13 cellular contexts compared by ENCODE assay signal in genomic region chr3:66452247-66453040, GRCh38. TPM values are rescaled to one million over a fixed set of nuclear protein-coding genes. Genes with fewer than 3 reads are reported as not detected.
A peak's percentile ranks its signal among the peaks of the same experiment; 100 is the strongest.
DNase-seq lines count a peak whose midpoint lies in the region; ATAC-seq and TF ChIP-seq lines count a peak whose summit lies in the region.
"Had no signal": no experiment of that assay in that cellular context is flagged by ENCODE, and none has a peak within 500 bp of the region (broad histone marks: within the 10 kb centered on the region; RNA-seq: fewer than 3 reads in every experiment).

No MANE protein-coding gene starts in this region.

- TF ChIP-seq CTCF in A673 (conservative IDR thresholded peaks at IDR 0.05; ENCODE audit: low read depth, low read length) (no peak), neural crest cell (conservative IDR thresholded peaks at IDR 0.05) (no peak)

- H3K27me3 Mint-ChIP-seq in neural crest cell (ENCODE audit: low read depth), result no peaks in the 10 kb centered on the region
- H3K27me3 Mint-ChIP-seq: activated naive CD8-positive, alpha-beta T cell treated with anti-CD3 and anti-CD28 coated beads for 36 hours had no signal

- no peak overlapping the region for H3K4me3 ChIP-seq in A673 (ENCODE audit: low read depth, low read length, poor library complexity, severe bottlenecking)
- no peak overlapping the region for H3K4me3 ChIP-seq in neuronal stem cell (ENCODE audit: low read length in 2 of 2)
- H3K4me3 ChIP-seq: pancreas had no signal

- no CpG with 5 or more reads among the region's 8 CpGs for WGBS in neuronal stem cell (ENCODE audit: extremely low coverage in 2 of 2, insufficient read length in 2 of 2, insufficient replicate concordance in 1 of 2), 2 donors

- no peak overlapping the region for H3K4ac ChIP-seq in neuronal stem cell (ENCODE audit: low read length)

- H3K27ac ChIP-seq in A673 (ENCODE audit: low read depth, low read length, poor library complexity, severe bottlenecking) (no peak overlapping the region), neuronal stem cell (replicated peaks; ENCODE audit: low read length) (no peak overlapping the region)

- POLR2A ChIA-PET in A673 (lab: Charles Lee; ENCODE audit: low non-redundant PET), result no interaction called here

- no peak overlapping the region for H2BK12ac ChIP-seq in neuronal stem cell (ENCODE audit: low read length)

- H2BK120ac ChIP-seq in neuronal stem cell (ENCODE audit: low read depth, low read length), result no peak overlapping the region

- peaks cover 44% of the 10 kb centered on the region for H3K4me1 ChIP-seq in A673 (ENCODE audit: insufficient read depth, low read length, poor library complexity, severe bottlenecking)
- peaks cover 5 to 27% of the 10 kb centered on the region in 2 donors for H3K4me1 ChIP-seq in neuronal stem cell (ENCODE audit: control insufficient read depth in 2 of 2, insufficient read depth in 1 of 2, low read depth in 1 of 2, low read length in 2 of 2)

- H3K18ac ChIP-seq in neuronal stem cell (ENCODE audit: low read length), result no peak overlapping the region

- H2BK5ac ChIP-seq in neuronal stem cell (ENCODE audit: low read length), result no peak overlapping the region

- no peak overlapping the region for H3K23ac ChIP-seq in neuronal stem cell (ENCODE audit: low read depth, low read length, poor library complexity)

- H3K9ac ChIP-seq in neuronal stem cell (ENCODE audit: low read depth, low read length, poor library complexity), result no peak overlapping the region

- H3K79me1 ChIP-seq in neuronal stem cell (ENCODE audit: low read depth, low read length), result peaks cover 10% of the 10 kb centered on the region

- H2BK15ac ChIP-seq in neuronal stem cell (ENCODE audit: low read length), result no peak overlapping the region

- H3K4me1 Mint-ChIP-seq in neural crest cell, result peaks cover 85% of the 10 kb centered on the region
- H3K4me1 Mint-ChIP-seq: activated naive CD8-positive, alpha-beta T cell treated with anti-CD3 and anti-CD28 coated beads for 36 hours had no signal

- no peaks in the 10 kb centered on the region for H3K36me3 ChIP-seq in A673 (ENCODE audit: insufficient read depth, low read length, poor library complexity, severe bottlenecking)
- peaks cover 52 to 100% of the 10 kb centered on the region in 2 donors for H3K36me3 ChIP-seq in neuronal stem cell (replicated peaks in 1 of 2; ENCODE audit: control insufficient read depth in 2 of 2, insufficient read depth in 2 of 2, low read length in 2 of 2)

- no peak overlapping the region for H2AFZ ChIP-seq in neuronal stem cell (ENCODE audit: low read length)

- no peak overlapping the region for H4K8ac ChIP-seq in neuronal stem cell (ENCODE audit: low read depth, low read length)

- peak; percentile 11 for DNase-seq in A673 (ENCODE audit: low spot score)
- peak; percentile 82 for DNase-seq in NCI-H446 treated with DMSO at 0.1 percent for 48 hours (lab: John Stamatoyannopoulos, UW)
- DNase-seq in fibroblast of gingiva (ENCODE audit: low read depth), result peak; percentile 40
- no peak for DNase-seq in neural crest cell (ENCODE audit: low read depth, low spot score)
- DNase-seq in neuronal stem cell (ENCODE audit: low spot score), result no peak
- no peak for DNase-seq in dedifferentiated amniotic fluid mesenchymal stem cell (ENCODE audit: extremely low spot score)
- no peak for DNase-seq in T-helper 1 cell
- DNase-seq: activated CD4-positive, alpha-beta T cell treated with anti-CD3 and anti-CD28 coated beads, Interleukin-2, amount 50 U/mL, for 48 hours; activated naive CD8-positive, alpha-beta T cell treated with anti-CD3 and anti-CD28 coated beads for 36 hours; islet precursor cell; NCI-H345; pancreas had no signal

- H3K14ac ChIP-seq in neuronal stem cell (ENCODE audit: low read length), result no peak overlapping the region

- H4K91ac ChIP-seq in neuronal stem cell (ENCODE audit: low read depth, low read length, poor library complexity), result no peak overlapping the region

- no peaks in the 10 kb centered on the region for H3K9me3 ChIP-seq in A673 (ENCODE audit: low read depth, low read length, poor library complexity, severe bottlenecking)
- no peaks in the 10 kb centered on the region for H3K9me3 ChIP-seq in neuronal stem cell (replicated peaks in 1 of 2; ENCODE audit: control insufficient read depth in 2 of 2, insufficient read depth in 1 of 2, low read depth in 1 of 2, low read length in 2 of 2)
- H3K9me3 ChIP-seq: pancreas had no signal

- CTCF ChIA-PET in A673 (lab: Charles Lee), result no interaction called here

- no peaks in the 10 kb centered on the region for H3K9me3 Mint-ChIP-seq in neural crest cell
- H3K9me3 Mint-ChIP-seq: activated naive CD8-positive, alpha-beta T cell treated with anti-CD3 and anti-CD28 coated beads for 36 hours had no signal

- no peak overlapping the region for H2AK5ac ChIP-seq in neuronal stem cell (ENCODE audit: low read depth, low read length)

- peak overlapping the region; percentile 7 for H3K4me3 Mint-ChIP-seq in neural crest cell
- H3K4me3 Mint-ChIP-seq: activated naive CD8-positive, alpha-beta T cell treated with anti-CD3 and anti-CD28 coated beads for 36 hours had no signal

- BruUV-seq in A673 (replicated peaks; lab: Mats Ljungman, UMichigan), result no TSS peak

- H3K4me2 ChIP-seq in neuronal stem cell (ENCODE audit: insufficient read depth, low read length, poor library complexity, severe bottlenecking), result no peak overlapping the region

- intact Hi-C loops in A673 (cut with micrococcal nuclease; ENCODE audit: unreplicated experiment), result no loop called here

- H3K27ac Mint-ChIP-seq in neural crest cell (ENCODE audit: unreplicated experiment), result no peak overlapping the region
- H3K27ac Mint-ChIP-seq: activated naive CD8-positive, alpha-beta T cell treated with anti-CD3 and anti-CD28 coated beads for 36 hours had no signal

- peaks cover 12% of the 10 kb centered on the region for H3K36me3 Mint-ChIP-seq in neural crest cell (ENCODE audit: low read depth)

- no peak for ATAC-seq in HG03097 (IDR thresholded peaks at IDR 0.05; ENCODE audit: low FRiP score, unreplicated experiment)
- ATAC-seq: pancreas had no signal

- H3K27me3 ChIP-seq in A673 (replicated peaks; ENCODE audit: insufficient read depth, low read depth, low read length, poor library complexity) (no peaks in the 10 kb centered on the region), neuronal stem cell (ENCODE audit: control insufficient read depth in 3 of 3, insufficient read depth in 3 of 3, low read depth in 1 of 3, low read length in 3 of 3) (no peaks in the 10 kb centered on the region)
- H3K27me3 ChIP-seq: pancreas had no signal

RNA-seq across cellular contexts. Expression of gene LRIG1, which starts 48.4 kb away (rescaled TPM):
- total RNA-seq in A673 (2021) (24.1 and 24.9 TPM in 2 replicates), neural crest cell (167 and 178 TPM in 2 replicates)
- polyA plus RNA-seq in neuronal stem cell (2013, experiment 1 of 2), result 183 TPM
- polyA plus RNA-seq in neuronal stem cell (2013, experiment 2 of 2), result 174 TPM

Comparison
In these comparisons a context has a peak if more than half of its experiments do, and no peak if none do; other contexts are left out.
1. DNase-seq: peak in A673 (single experiment), NCI-H446 treated with DMSO at 0.1 percent for 48 hours (single experiment) and fibroblast of gingiva (single experiment); none in neural crest cell (single experiment), neuronal stem cell (single experiment), dedifferentiated amniotic fluid mesenchymal stem cell (single experiment) and T-helper 1 cell (0 of 5).